ENCODE assay signal across 8 cellular contexts in genomic region chr6:42224222-42225042, GRCh38. TPM values are rescaled to one million over a fixed set of nuclear protein-coding genes. Genes with fewer than 3 reads are reported as not detected.
A peak's percentile ranks its signal among the peaks of the same experiment; 100 is the strongest.
DNase-seq lines count a peak whose midpoint lies in the region; ATAC-seq, FAIRE-seq and TF ChIP-seq lines count a peak whose summit lies in the region.

No MANE protein-coding gene starts in this region.

- H3K79me2 ChIP-seq in keratinocyte (ENCODE audit: control insufficient read depth, insufficient read depth, low read length), result no peaks in the 10 kb centered on the region

- H3K4me3 ChIP-seq in keratinocyte (ENCODE audit: control insufficient read depth in 2 of 3, extremely low read depth in 1 of 3, insufficient read depth in 2 of 3, low read depth in 1 of 3, low read length in 3 of 3), result peak overlapping the region in 2 of 3 experiments; percentile 29 to 66

- no peaks in the 10 kb centered on the region for H3K27me3 ChIP-seq in keratinocyte (ENCODE audit: control insufficient read depth, extremely low read depth, insufficient read depth, low read length)

- H3K4me1 ChIP-seq in keratinocyte (ENCODE audit: control insufficient read depth, extremely low read depth, insufficient read depth, low read length), result peaks cover 62% of the 10 kb centered on the region

- H3K9me1 ChIP-seq in keratinocyte (ENCODE audit: control insufficient read depth, extremely low read depth, insufficient read depth, low read length), result no peaks in the 10 kb centered on the region

- H3K27ac ChIP-seq in keratinocyte (ENCODE audit: control insufficient read depth, insufficient read depth, low read length), result peak overlapping the region; percentile 95

- peak overlapping the region; percentile 72 for H3K4me3 Mint-ChIP-seq in activated naive CD4-positive, alpha-beta T cell treated with anti-CD3 and anti-CD28 coated beads, Interleukin-2, amount 50 U/mL, for 24 hours
- no peak overlapping the region for H3K4me3 Mint-ChIP-seq in activated naive CD4-positive, alpha-beta T cell treated with anti-CD3 and anti-CD28 coated beads, Interleukin-2, amount 10 ng/mL, durations not matched to agents 7 days and 5 days

- H3K9ac ChIP-seq in keratinocyte (ENCODE audit: control insufficient read depth, extremely low read depth, insufficient read depth, low read length), result peak overlapping the region; percentile 74

- H3K27me3 Mint-ChIP-seq in activated naive CD4-positive, alpha-beta T cell treated with anti-CD3 and anti-CD28 coated beads, Interleukin-2, amount 50 U/mL, for 24 hours, result no peaks in the 10 kb centered on the region
- H3K27me3 Mint-ChIP-seq in activated naive CD4-positive, alpha-beta T cell treated with anti-CD3 and anti-CD28 coated beads, Interleukin-2, amount 10 ng/mL, durations not matched to agents 7 days and 5 days, result no peaks in the 10 kb centered on the region

- TF ChIP-seq CTCF in keratinocyte (optimal IDR thresholded peaks at IDR 0.05 in 1 of 3, IDR thresholded peaks at IDR 0.05 in 1 of 3, conservative IDR thresholded peaks at IDR 0.05 in 1 of 3; ENCODE audit: extremely low read depth in 1 of 3, insufficient read depth in 2 of 3, low read length in 3 of 3), result no peak

- H3K36me3 Mint-ChIP-seq in activated naive CD4-positive, alpha-beta T cell treated with anti-CD3 and anti-CD28 coated beads, Interleukin-2, amount 50 U/mL, for 24 hours, result no peaks in the 10 kb centered on the region
- H3K36me3 Mint-ChIP-seq in activated naive CD4-positive, alpha-beta T cell treated with anti-CD3 and anti-CD28 coated beads, Interleukin-2, amount 10 ng/mL, durations not matched to agents 7 days and 5 days, result peaks cover 6% of the 10 kb centered on the region

- no peak overlapping the region for H2AFZ ChIP-seq in keratinocyte (ENCODE audit: control insufficient read depth, low read length)

- no peaks in the 10 kb centered on the region for H3K9me3 Mint-ChIP-seq in activated naive CD4-positive, alpha-beta T cell treated with anti-CD3 and anti-CD28 coated beads, Interleukin-2, amount 50 U/mL, for 24 hours
- H3K9me3 Mint-ChIP-seq in activated naive CD4-positive, alpha-beta T cell treated with anti-CD3 and anti-CD28 coated beads, Interleukin-2, amount 10 ng/mL, durations not matched to agents 7 days and 5 days, result no peaks in the 10 kb centered on the region

- peak; percentile 88 for FAIRE-seq in keratinocyte (lab: Jason Lieb, UNC)

- peak overlapping the region; percentile 98 for H3K27ac Mint-ChIP-seq in activated naive CD4-positive, alpha-beta T cell treated with anti-CD3 and anti-CD28 coated beads, Interleukin-2, amount 50 U/mL, for 24 hours
- H3K27ac Mint-ChIP-seq in activated naive CD4-positive, alpha-beta T cell treated with anti-CD3 and anti-CD28 coated beads, Interleukin-2, amount 10 ng/mL, durations not matched to agents 7 days and 5 days, result no peak overlapping the region

- peaks cover 18% of the 10 kb centered on the region for H3K4me1 Mint-ChIP-seq in activated naive CD4-positive, alpha-beta T cell treated with anti-CD3 and anti-CD28 coated beads, Interleukin-2, amount 50 U/mL, for 24 hours
- peaks cover 5% of the 10 kb centered on the region for H3K4me1 Mint-ChIP-seq in activated naive CD4-positive, alpha-beta T cell treated with anti-CD3 and anti-CD28 coated beads, Interleukin-2, amount 10 ng/mL, durations not matched to agents 7 days and 5 days

- peaks cover 3 to 11% of the 10 kb centered on the region in 2 experiments for H3K36me3 ChIP-seq in keratinocyte (ENCODE audit: control insufficient read depth in 2 of 2, extremely low read depth in 1 of 2, insufficient read depth in 2 of 2, low read length in 2 of 2)

- no peak for DNase-seq in activated naive CD4-positive, alpha-beta T cell treated with anti-CD3 and anti-CD28 coated beads, Interleukin-2, amount 10 ng/mL, durations not matched to agents 7 days and 5 days
- peak; percentile 98 for DNase-seq in RKO (ENCODE audit: low spot score)
- peak; percentile 94 for DNase-seq in keratinocyte (ENCODE audit: low read depth, low spot score)
- no peak for DNase-seq in NCI-H2196 treated with DMSO at 0.1 percent for 48 hours (lab: John Stamatoyannopoulos, UW; ENCODE audit: unreplicated experiment)
- no peak for DNase-seq in central memory CD4-positive, alpha-beta T cell
- DNase-seq in stimulated activated CD4-positive, alpha-beta T cell treated with anti-CD3 and anti-CD28 coated beads, Interleukin-2, amount 100 ng/mL, for 24 hours, result no peak

- CTCF ChIA-PET in activated naive CD4-positive, alpha-beta T cell treated with anti-CD3 and anti-CD28 coated beads, Interleukin-2, amount 10 ng/mL, durations not matched to agents 7 days and 5 days (lab: Charles Lee), result no interaction called here

- ATAC-seq in HG02763 (IDR thresholded peaks at IDR 0.05; ENCODE audit: unreplicated experiment), result peak; percentile 91

- dilution Hi-C loops in keratinocyte (cut with MboI; ENCODE audit: extremely low pct_ligation_motif_present, low sequenced_read_pairs), result no loop called here

- H4K20me1 ChIP-seq in keratinocyte (ENCODE audit: control insufficient read depth, extremely low read depth, insufficient read depth, low read length), result no peaks in the 10 kb centered on the region

- H3K9me3 ChIP-seq in keratinocyte (ENCODE audit: control insufficient read depth, low read depth, low read length), result no peaks in the 10 kb centered on the region

- peak overlapping the region; percentile 74 for H3K4me2 ChIP-seq in keratinocyte (ENCODE audit: control insufficient read depth, extremely low read depth, insufficient read depth, low read depth, low read length)

RNA-seq across cellular contexts. Expression of gene MRPS10, which starts 6.8 kb away (rescaled TPM):
- 44.9 to 80.1 TPM (median 59.5 TPM) in 3 replicates for polyA plus RNA-seq in keratinocyte
- 21.9 TPM for polyA plus RNA-seq in keratinocyte (2011; ENCODE audit: low read depth)
- 44.6 and 83.1 TPM in 2 replicates for polyA plus RNA-seq in keratinocyte (2011; cell fraction: cytosol; rRNA removed)
- polyA plus RNA-seq in keratinocyte (2011; cell fraction: nucleus; rRNA removed), result 21.9 and 27.8 TPM in 2 replicates
- 29.9 and 53.5 TPM in 2 replicates for polyA plus RNA-seq in keratinocyte (2012; ENCODE audit: low replicate concordance)
- 5.9 to 32.7 TPM (median 13.5 TPM) in 3 replicates for polyA minus RNA-seq in keratinocyte
- 16.1 TPM for polyA minus RNA-seq in keratinocyte (2011; cell fraction: cytosol; rRNA and poly(A)+ RNA removed)
- 7.9 and 15.9 TPM in 2 replicates for polyA minus RNA-seq in keratinocyte (2011; cell fraction: nucleus; rRNA and poly(A)+ RNA removed)

RNA-seq across cellular contexts. Expression of gene GUCA1B, which starts 29.7 kb away (rescaled TPM):
- 0.08 to 0.28 TPM (median 0.17 TPM) in 3 replicates for polyA plus RNA-seq in keratinocyte
- polyA plus RNA-seq in keratinocyte (2011; ENCODE audit: low read depth), result 3.1 TPM
- 0.06 TPM in 2 replicates for polyA plus RNA-seq in keratinocyte (2011; cell fraction: cytosol; rRNA removed)
- polyA plus RNA-seq in keratinocyte (2011; cell fraction: nucleus; rRNA removed), result 0.64 and 0.87 TPM in 2 replicates
- polyA plus RNA-seq in keratinocyte (2012; ENCODE audit: low replicate concordance), result 2.3 TPM in 1 of 2 replicates, not detected in the other
- polyA minus RNA-seq in keratinocyte, result 0.38 TPM in 1 of 3 replicates, not detected in the others
- polyA minus RNA-seq in keratinocyte (2011; cell fraction: cytosol; rRNA and poly(A)+ RNA removed), result not detected
- polyA minus RNA-seq in keratinocyte (2011; cell fraction: nucleus; rRNA and poly(A)+ RNA removed), result 0.53 and 1.1 TPM in 2 replicates

RNA-seq across cellular contexts. Expression of gene GUCA1A, which starts 51.3 kb away (rescaled TPM):
- polyA plus RNA-seq in keratinocyte, result not detected in 3 replicates
- polyA plus RNA-seq in keratinocyte (2011; ENCODE audit: low read depth), result not detected
- not detected in 2 replicates for polyA plus RNA-seq in keratinocyte (2011; cell fraction: cytosol; rRNA removed)
- not detected in 2 replicates for polyA plus RNA-seq in keratinocyte (2011; cell fraction: nucleus; rRNA removed)
- 0.13 TPM in 1 of 2 replicates, not detected in the other for polyA plus RNA-seq in keratinocyte (2012; ENCODE audit: low replicate concordance)
- not detected in 3 replicates for polyA minus RNA-seq in keratinocyte
- polyA minus RNA-seq in keratinocyte (2011; cell fraction: cytosol; rRNA and poly(A)+ RNA removed), result not detected
- not detected in 2 replicates for polyA minus RNA-seq in keratinocyte (2011; cell fraction: nucleus; rRNA and poly(A)+ RNA removed)

Comparison
In these comparisons a context has a peak if more than half of its experiments do, and no peak if none do; other contexts are left out.
1. DNase-seq: peak in RKO (single experiment) and keratinocyte (single experiment); none in activated naive CD4-positive, alpha-beta T cell treated with anti-CD3 and anti-CD28 coated beads, Interleukin-2, amount 10 ng/mL, durations not matched to agents 7 days and 5 days (single experiment), NCI-H2196 treated with DMSO at 0.1 percent for 48 hours (single experiment), central memory CD4-positive, alpha-beta T cell (single experiment) and stimulated activated CD4-positive, alpha-beta T cell treated with anti-CD3 and anti-CD28 coated beads, Interleukin-2, amount 100 ng/mL, for 24 hours (0 of 2).